ENCODE assay signal across 17 cellular contexts in genomic region chr1:189149547-189150375, GRCh38.
DNase-seq lines count a peak whose midpoint lies in the region; ATAC-seq and TF ChIP-seq lines count a peak whose summit lies in the region.
"Had no signal": no experiment of that assay in that cellular context is flagged by ENCODE, and none has a peak within 500 bp of the region (broad histone marks: within the 10 kb centered on the region; RNA-seq: fewer than 3 reads in every experiment).

No MANE protein-coding gene starts in this region.

- intact Hi-C loops in colonic mucosa (cut with DNase I) = no loop called here
- intact Hi-C loops in right lobe of liver (cut with DNase I) = no loop called here
- intact Hi-C loops in CD4-positive, alpha-beta T cell (cut with DNase I, micrococcal nuclease) = no loop called here

- H3K9ac ChIP-seq in colonic mucosa (ENCODE audit: low read depth in 2 of 2, low read length in 2 of 2) = no peak overlapping the region

- no peaks in the 10 kb centered on the region for H3K9me3 ChIP-seq in colonic mucosa
- no peaks in the 10 kb centered on the region for H3K9me3 ChIP-seq in right lobe of liver
- no peaks in the 10 kb centered on the region for H3K9me3 ChIP-seq in CD4-positive, alpha-beta T cell (ENCODE audit: control insufficient read depth, low read length)
- H3K9me3 ChIP-seq: esophagus muscularis mucosa, psoas muscle had no signal

- TF ChIP-seq POLR2A in NB4 (IDR thresholded peaks at IDR 0.05; ENCODE audit: extremely low read depth, insufficient read length) = no peak
- no peak for TF ChIP-seq POLR2A in right lobe of liver (IDR thresholded peaks at IDR 0.05)

- no peaks in the 10 kb centered on the region for H3K27me3 ChIP-seq in colonic mucosa
- no peaks in the 10 kb centered on the region for H3K27me3 ChIP-seq in right lobe of liver
- H3K27me3 ChIP-seq in CD4-positive, alpha-beta T cell (ENCODE audit: control insufficient read depth, insufficient read depth, low read length) = no peaks in the 10 kb centered on the region
- H3K27me3 ChIP-seq: esophagus muscularis mucosa had no signal

- H3K36me3 ChIP-seq in colonic mucosa (no peaks in the 10 kb centered on the region), right lobe of liver (no peaks in the 10 kb centered on the region)
- H3K36me3 ChIP-seq: esophagus muscularis mucosa had no signal

- ATAC-seq in right lobe of liver (peak; percentile 30 to 85 (median 75)), GM21526 (IDR thresholded peaks at IDR 0.05; ENCODE audit: low FRiP score, unreplicated experiment) (no peak)
- ATAC-seq in CD4-positive, alpha-beta T cell (ENCODE audit: poor library complexity) = no peak
- ATAC-seq: psoas muscle had no signal

- H3K27ac ChIP-seq in colonic mucosa = no peak overlapping the region
- no peak overlapping the region for H3K27ac ChIP-seq in right lobe of liver
- no peak overlapping the region for H3K27ac ChIP-seq in CD4-positive, alpha-beta T cell (ENCODE audit: low read depth, low read length)
- H3K27ac ChIP-seq: esophagus muscularis mucosa, psoas muscle had no signal

- peaks cover 6% of the 10 kb centered on the region for H3K9me3 Mint-ChIP-seq in CD4-positive, alpha-beta T cell

- no peaks in the 10 kb centered on the region for H3K4me1 Mint-ChIP-seq in CD4-positive, alpha-beta T cell (ENCODE audit: low read depth)

- CTCF ChIA-PET in CD4-positive, alpha-beta T cell (lab: Charles Lee) = no interaction called here

- no peaks in the 10 kb centered on the region for H3K4me1 ChIP-seq in colonic mucosa
- H3K4me1 ChIP-seq in right lobe of liver = no peaks in the 10 kb centered on the region
- H3K4me1 ChIP-seq: esophagus muscularis mucosa, psoas muscle had no signal

- TF ChIP-seq CTCF in NB4 (IDR thresholded peaks at IDR 0.05; ENCODE audit: low read depth, low read length) = no peak
- TF ChIP-seq CTCF in colonic mucosa (IDR thresholded peaks at IDR 0.05) = no peak
- TF ChIP-seq CTCF in right lobe of liver (IDR thresholded peaks at IDR 0.05) = peak in 1 of 4 donors; percentile 22
- TF ChIP-seq CTCF in CD4-positive, alpha-beta T cell (IDR thresholded peaks at IDR 0.05) = no peak

- POLR2A ChIA-PET in CD4-positive, alpha-beta T cell (lab: Charles Lee) = no interaction called here

- DNase-seq in COLO829 (ENCODE audit: low spot score) (peak; percentile 18), NB4 (ENCODE audit: low read depth) (peak; percentile 9), colonic mucosa (no peak), right lobe of liver (no peak), kidney glomerular epithelial cell (lab: John Stamatoyannopoulos, UW) (no peak)
- DNase-seq in stimulated activated CD4-positive, alpha-beta T cell treated with anti-CD3 and anti-CD28 coated beads, Interleukin-12 subunit alpha, Interleukin-12 subunit beta, amount 100 ng/mL, for 4 hours = no peak
- no peak for DNase-seq in CD4-positive, alpha-beta T cell
- DNase-seq: activated CD4-positive, CD25-positive, alpha-beta regulatory T cell treated with anti-CD3 and anti-CD28 coated beads, Interleukin-2, amount 50 U/mL, for 72 hours; activated T-cell treated with anti-CD3 and anti-CD28 coated beads for 4 hours; DMS79 treated with DMSO at 0.1 percent for 48 hours; Karpas-422; OCI-M1; psoas muscle; stimulated activated CD8-positive, alpha-beta memory T cell treated with anti-CD3 and anti-CD28 coated beads, Interleukin-4, amount 100 ng/mL, for 48 hours; SW 1271 had no signal

- no peaks in the 10 kb centered on the region for H3K36me3 Mint-ChIP-seq in CD4-positive, alpha-beta T cell (ENCODE audit: low read depth)

- 53% methylated on average over 13 of the region's 21 CpGs for WGBS in right lobe of liver (ENCODE audit: insufficient coverage, low coverage, low lambda C conversion rate, missing lambda C conversion rate)

- no peak overlapping the region for H3K4me3 ChIP-seq in NB4 (ENCODE audit: low read depth, low read length)
- H3K4me3 ChIP-seq in colonic mucosa = peak overlapping the region; percentile 5
- H3K4me3 ChIP-seq in right lobe of liver = peak overlapping the region in 2 of 3 donors; percentile 6 to 32
- H3K4me3 ChIP-seq: esophagus muscularis mucosa, psoas muscle had no signal

- H3K27ac Mint-ChIP-seq in CD4-positive, alpha-beta T cell = no peak overlapping the region

- no peaks in the 10 kb centered on the region for H3K27me3 Mint-ChIP-seq in CD4-positive, alpha-beta T cell

- H3K4me3 Mint-ChIP-seq in CD4-positive, alpha-beta T cell = no peak overlapping the region

Comparison
In these comparisons a context has a peak if more than half of its experiments do, and no peak if none do; other contexts are left out.
1. DNase-seq: peak in COLO829 (single experiment) and NB4 (single experiment); none in colonic mucosa (single experiment), right lobe of liver (0 of 3), kidney glomerular epithelial cell (single experiment), stimulated activated CD4-positive, alpha-beta T cell treated with anti-CD3 and anti-CD28 coated beads, Interleukin-12 subunit alpha, Interleukin-12 subunit beta, amount 100 ng/mL, for 4 hours (single experiment) and CD4-positive, alpha-beta T cell (0 of 10).
2. ATAC-seq: peak in right lobe of liver (4 of 4); none in GM21526 (single experiment) and CD4-positive, alpha-beta T cell (single experiment).